In the genomic region with DNA sequence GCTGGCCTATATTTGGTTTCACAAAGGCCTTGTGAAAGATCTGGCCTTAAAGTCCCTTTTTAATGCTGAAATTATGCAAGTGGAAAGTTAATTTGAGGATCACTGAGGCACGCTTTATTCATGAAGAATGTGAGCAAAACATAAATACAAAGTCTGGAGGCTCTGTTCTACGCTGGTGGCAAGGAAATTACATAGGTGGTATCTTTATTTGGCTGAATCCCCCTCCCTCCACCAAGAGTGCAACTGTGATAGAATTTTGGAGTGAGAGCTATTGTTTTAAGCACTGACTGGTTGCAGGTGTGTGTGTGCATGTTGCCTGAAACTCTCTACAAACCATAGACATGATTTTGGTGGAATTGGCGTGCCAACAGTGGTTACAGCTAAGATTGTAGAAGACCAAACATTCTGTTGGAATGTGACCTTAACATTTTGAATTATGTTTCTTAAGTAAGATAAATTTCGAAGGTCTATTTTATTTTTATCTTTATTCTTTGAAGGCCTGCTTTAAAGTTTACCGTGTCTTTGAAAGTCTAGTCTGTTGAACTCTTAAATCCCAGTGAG, we compare ENCODE assay signal across 1 cellular context.
A peak's percentile ranks its signal among the peaks of the same experiment; 100 is the strongest.
TF ChIP-seq lines count a peak whose summit lies in the region.

No MANE protein-coding gene starts in this region.

TF ChIP-seq in GM12878, 131 proteins besides CTCF, POLR2A, EP300 and RAD21:
- TF ChIP-seq, protein P1, sequence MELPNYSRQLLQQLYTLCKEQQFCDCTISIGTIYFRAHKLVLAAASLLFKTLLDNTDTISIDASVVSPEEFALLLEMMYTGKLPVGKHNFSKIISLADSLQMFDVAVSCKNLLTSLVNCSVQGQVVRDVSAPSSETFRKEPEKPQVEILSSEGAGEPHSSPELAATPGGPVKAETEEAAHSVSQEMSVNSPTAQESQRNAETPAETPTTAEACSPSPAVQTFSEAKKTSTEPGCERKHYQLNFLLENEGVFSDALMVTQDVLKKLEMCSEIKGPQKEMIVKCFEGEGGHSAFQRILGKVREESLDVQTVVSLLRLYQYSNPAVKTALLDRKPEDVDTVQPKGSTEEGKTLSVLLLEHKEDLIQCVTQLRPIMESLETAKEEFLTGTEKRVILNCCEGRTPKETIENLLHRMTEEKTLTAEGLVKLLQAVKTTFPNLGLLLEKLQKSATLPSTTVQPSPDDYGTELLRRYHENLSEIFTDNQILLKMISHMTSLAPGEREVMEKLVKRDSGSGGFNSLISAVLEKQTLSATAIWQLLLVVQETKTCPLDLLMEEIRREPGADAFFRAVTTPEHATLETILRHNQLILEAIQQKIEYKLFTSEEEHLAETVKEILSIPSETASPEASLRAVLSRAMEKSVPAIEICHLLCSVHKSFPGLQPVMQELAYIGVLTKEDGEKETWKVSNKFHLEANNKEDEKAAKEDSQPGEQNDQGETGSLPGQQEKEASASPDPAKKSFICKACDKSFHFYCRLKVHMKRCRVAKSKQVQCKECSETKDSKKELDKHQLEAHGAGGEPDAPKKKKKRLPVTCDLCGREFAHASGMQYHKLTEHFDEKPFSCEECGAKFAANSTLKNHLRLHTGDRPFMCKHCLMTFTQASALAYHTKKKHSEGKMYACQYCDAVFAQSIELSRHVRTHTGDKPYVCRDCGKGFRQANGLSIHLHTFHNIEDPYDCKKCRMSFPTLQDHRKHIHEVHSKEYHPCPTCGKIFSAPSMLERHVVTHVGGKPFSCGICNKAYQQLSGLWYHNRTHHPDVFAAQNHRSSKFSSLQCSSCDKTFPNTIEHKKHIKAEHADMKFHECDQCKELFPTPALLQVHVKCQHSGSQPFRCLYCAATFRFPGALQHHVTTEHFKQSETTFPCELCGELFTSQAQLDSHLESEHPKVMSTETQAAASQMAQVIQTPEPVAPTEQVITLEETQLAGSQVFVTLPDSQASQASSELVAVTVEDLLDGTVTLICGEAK (IDR thresholded peaks at IDR 0.05; ENCODE audit: borderline replicate concordance) = 0 out of 2 replicates have a peak, but pooled peaks have one; percentile 2
- TF ChIP-seq BCL11A (IDR thresholded peaks at IDR 0.05; ENCODE audit: low read depth, low read length) (no peak), POU2F2 (IDR thresholded peaks at IDR 0.05; ENCODE audit: borderline replicate concordance, low read depth, low read length) (peak; percentile 14; the same call in 1 of the 3 replicates), CHD1 (IDR thresholded peaks at IDR 0.05; ENCODE audit: low read depth, low read length) (0 out of 2 replicates have a peak, but pooled peaks have one; percentile 23), LARP7 (IDR thresholded peaks at IDR 0.05) (no peak), POLR2AphosphoS5 (IDR thresholded peaks at IDR 0.05; ENCODE audit: low read length) (peak; percentile 28), SIN3A (IDR thresholded peaks at IDR 0.05; ENCODE audit: low read depth, low read length) (no peak), MTA3 (IDR thresholded peaks at IDR 0.05; ENCODE audit: borderline replicate concordance, low read length) (peak; percentile 4; the same call in 1 of the 2 replicates), NFYA (IDR thresholded peaks at IDR 0.05; ENCODE audit: borderline replicate concordance, low read depth, low read length) (no peak), FOXM1 (IDR thresholded peaks at IDR 0.05; ENCODE audit: low read depth, low read length) (no peak), RAD51 (IDR thresholded peaks at IDR 0.05) (no peak), JUND (IDR thresholded peaks at IDR 0.05; ENCODE audit: low read depth, low read length) (no peak)
- TF ChIP-seq, protein P2, sequence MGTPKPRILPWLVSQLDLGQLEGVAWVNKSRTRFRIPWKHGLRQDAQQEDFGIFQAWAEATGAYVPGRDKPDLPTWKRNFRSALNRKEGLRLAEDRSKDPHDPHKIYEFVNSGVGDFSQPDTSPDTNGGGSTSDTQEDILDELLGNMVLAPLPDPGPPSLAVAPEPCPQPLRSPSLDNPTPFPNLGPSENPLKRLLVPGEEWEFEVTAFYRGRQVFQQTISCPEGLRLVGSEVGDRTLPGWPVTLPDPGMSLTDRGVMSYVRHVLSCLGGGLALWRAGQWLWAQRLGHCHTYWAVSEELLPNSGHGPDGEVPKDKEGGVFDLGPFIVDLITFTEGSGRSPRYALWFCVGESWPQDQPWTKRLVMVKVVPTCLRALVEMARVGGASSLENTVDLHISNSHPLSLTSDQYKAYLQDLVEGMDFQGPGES (IDR thresholded peaks at IDR 0.05) = no peak
- TF ChIP-seq, protein P3, sequence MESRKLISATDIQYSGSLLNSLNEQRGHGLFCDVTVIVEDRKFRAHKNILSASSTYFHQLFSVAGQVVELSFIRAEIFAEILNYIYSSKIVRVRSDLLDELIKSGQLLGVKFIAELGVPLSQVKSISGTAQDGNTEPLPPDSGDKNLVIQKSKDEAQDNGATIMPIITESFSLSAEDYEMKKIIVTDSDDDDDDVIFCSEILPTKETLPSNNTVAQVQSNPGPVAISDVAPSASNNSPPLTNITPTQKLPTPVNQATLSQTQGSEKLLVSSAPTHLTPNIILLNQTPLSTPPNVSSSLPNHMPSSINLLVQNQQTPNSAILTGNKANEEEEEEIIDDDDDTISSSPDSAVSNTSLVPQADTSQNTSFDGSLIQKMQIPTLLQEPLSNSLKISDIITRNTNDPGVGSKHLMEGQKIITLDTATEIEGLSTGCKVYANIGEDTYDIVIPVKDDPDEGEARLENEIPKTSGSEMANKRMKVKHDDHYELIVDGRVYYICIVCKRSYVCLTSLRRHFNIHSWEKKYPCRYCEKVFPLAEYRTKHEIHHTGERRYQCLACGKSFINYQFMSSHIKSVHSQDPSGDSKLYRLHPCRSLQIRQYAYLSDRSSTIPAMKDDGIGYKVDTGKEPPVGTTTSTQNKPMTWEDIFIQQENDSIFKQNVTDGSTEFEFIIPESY (IDR thresholded peaks at IDR 0.05) = 0 out of 2 replicates have a peak, but pooled peaks have one; percentile 13
- TF ChIP-seq, protein P4, sequence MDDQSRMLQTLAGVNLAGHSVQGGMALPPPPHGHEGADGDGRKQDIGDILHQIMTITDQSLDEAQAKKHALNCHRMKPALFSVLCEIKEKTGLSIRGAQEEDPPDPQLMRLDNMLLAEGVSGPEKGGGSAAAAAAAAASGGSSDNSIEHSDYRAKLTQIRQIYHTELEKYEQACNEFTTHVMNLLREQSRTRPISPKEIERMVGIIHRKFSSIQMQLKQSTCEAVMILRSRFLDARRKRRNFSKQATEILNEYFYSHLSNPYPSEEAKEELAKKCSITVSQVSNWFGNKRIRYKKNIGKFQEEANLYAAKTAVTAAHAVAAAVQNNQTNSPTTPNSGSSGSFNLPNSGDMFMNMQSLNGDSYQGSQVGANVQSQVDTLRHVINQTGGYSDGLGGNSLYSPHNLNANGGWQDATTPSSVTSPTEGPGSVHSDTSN (IDR thresholded peaks at IDR 0.05; ENCODE audit: insufficient replicate concordance, low read depth, low read length) = no peak
